8 cellular contexts compared by ENCODE assay signal in the genomic region with DNA sequence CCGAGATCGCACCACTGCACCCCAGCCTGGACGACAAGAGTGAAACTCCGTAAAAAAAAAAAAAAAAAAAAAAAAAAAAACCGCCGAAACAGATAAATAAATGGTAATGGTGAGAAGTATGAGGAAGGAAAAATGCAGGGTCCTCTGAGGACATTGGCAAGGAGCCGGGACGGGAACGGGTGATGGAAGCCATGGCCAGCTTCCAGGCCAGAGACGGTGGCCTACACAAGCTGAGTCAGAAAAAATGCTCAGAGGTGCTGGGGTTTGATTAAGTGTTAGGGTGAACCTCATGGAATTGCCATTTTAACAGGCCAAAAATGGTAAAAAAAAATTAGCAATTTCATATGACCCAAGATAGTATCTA. TPM values are rescaled to one million over a fixed set of nuclear protein-coding genes. Genes with fewer than 3 reads are reported as not detected.
DNase-seq lines count a peak whose midpoint lies in the region; ATAC-seq and TF ChIP-seq lines count a peak whose summit lies in the region.

No MANE protein-coding gene starts in this region.

- no peaks in the 10 kb centered on the region for H3K9me3 Mint-ChIP-seq in activated naive CD4-positive, alpha-beta T cell treated with anti-CD3 and anti-CD28 coated beads, Interleukin-2, amount 50 U/mL, for 72 hours

- no peak for TF ChIP-seq POLR2A in gastrocnemius medialis (IDR thresholded peaks at IDR 0.05)

- H3K4me1 ChIP-seq in gastrocnemius medialis: peaks cover 24 to 26% of the 10 kb centered on the region in 2 donors

- no peaks in the 10 kb centered on the region for H3K27me3 ChIP-seq in gastrocnemius medialis

- no peaks in the 10 kb centered on the region for H3K36me3 ChIP-seq in gastrocnemius medialis

- no peak for TF ChIP-seq CTCF in AG09319 (IDR thresholded peaks at IDR 0.05; ENCODE audit: low read depth, low read length)
- no peak for TF ChIP-seq CTCF in gastrocnemius medialis (IDR thresholded peaks at IDR 0.05 in 4 of 5, conservative IDR thresholded peaks at IDR 0.05 in 1 of 5)

- no peaks in the 10 kb centered on the region for H3K9me3 ChIP-seq in gastrocnemius medialis

- intact Hi-C loops in gastrocnemius medialis (cut with DNase I; ENCODE audit: low total_unique reads): loop anchor here (2.0 to 10.0 kb wide), 3 partner anchors 38 to 278 kb away; a partner anchor contains a TSS

- peak overlapping the region; percentile 93 to 97 for H3K27ac Mint-ChIP-seq in activated naive CD4-positive, alpha-beta T cell treated with anti-CD3 and anti-CD28 coated beads, Interleukin-2, amount 50 U/mL, for 72 hours

- no peaks in the 10 kb centered on the region for H3K36me3 Mint-ChIP-seq in activated naive CD4-positive, alpha-beta T cell treated with anti-CD3 and anti-CD28 coated beads, Interleukin-2, amount 50 U/mL, for 72 hours

- peak overlapping the region; percentile 67 to 96 (median 90) for H3K27ac ChIP-seq in gastrocnemius medialis

- in situ Hi-C loops in gastrocnemius medialis (cut with MboI; ENCODE audit: low sequenced_read_pairs in 4 of 4): loop anchor here in 1 of 4 donors (5.0 kb wide), 1 partner anchor 63 kb away; no protein-coding TSS in a partner anchor

- peak overlapping the region; percentile 64 to 96 (median 78) for H3K4me3 ChIP-seq in gastrocnemius medialis

- ATAC-seq in activated naive CD4-positive, alpha-beta T cell treated with anti-CD3 and anti-CD28 coated beads, Interleukin-2, amount 50 U/mL, for 72 hours: no peak
- peak; percentile 7 to 10 for ATAC-seq in gastrocnemius medialis
- no peak for ATAC-seq in GM18519 (IDR thresholded peaks at IDR 0.05; ENCODE audit: low FRiP score, unreplicated experiment)

- peak; percentile 80 for DNase-seq in AG09319 (ENCODE audit: extremely low read depth, low read depth)
- DNase-seq in HS-27A (ENCODE audit: low read depth): peak; percentile 89
- no peak for DNase-seq in activated naive CD4-positive, alpha-beta T cell treated with anti-CD3 and anti-CD28 coated beads, Interleukin-2, amount 50 U/mL, for 72 hours (ENCODE audit: low spot score in 2 of 2)
- peak; percentile 75 for DNase-seq in hepatic stellate cell (ENCODE audit: low spot score)
- peak; percentile 51 to 76 for DNase-seq in gastrocnemius medialis
- DNase-seq in retina: no peak
- no peak for DNase-seq in D341Med (ENCODE audit: low spot score)

RNA-seq across cellular contexts. Expression of a gene that starts 0.9 kb away (rescaled TPM):
- 1 to 10 TPM; 6.3 to 8.8 TPM for total RNA-seq in activated naive CD4-positive, alpha-beta T cell treated with anti-CD3 and anti-CD28 coated beads, Interleukin-2, amount 50 U/mL, for 72 hours
- total RNA-seq in gastrocnemius medialis: 1 to 10 TPM; 3.9 to 6.3 (median 5.0) TPM

RNA-seq across cellular contexts. Expression of a gene that starts 20.1 kb away (rescaled TPM):
- total RNA-seq in activated naive CD4-positive, alpha-beta T cell treated with anti-CD3 and anti-CD28 coated beads, Interleukin-2, amount 50 U/mL, for 72 hours: 100 to 1,000 TPM in 1 of 2 donors, 10 to 100 TPM in 1; 92.3 to 134 TPM
- 100 to 1,000 TPM; 158 to 283 (median 222) TPM for total RNA-seq in gastrocnemius medialis

RNA-seq across cellular contexts. Expression of a gene that starts 30.0 kb away (rescaled TPM):
- 10 to 100 TPM; 39.5 to 46.4 TPM for total RNA-seq in activated naive CD4-positive, alpha-beta T cell treated with anti-CD3 and anti-CD28 coated beads, Interleukin-2, amount 50 U/mL, for 72 hours
- 10 to 100 TPM; 21.1 to 26.1 (median 23.4) TPM for total RNA-seq in gastrocnemius medialis

Comparison
In these comparisons a context has a peak if more than half of its experiments do, and no peak if none do; other contexts are left out.
1. DNase-seq: peak in AG09319 (single experiment), HS-27A (single experiment), hepatic stellate cell (single experiment) and gastrocnemius medialis (2 of 2); none in activated naive CD4-positive, alpha-beta T cell treated with anti-CD3 and anti-CD28 coated beads, Interleukin-2, amount 50 U/mL, for 72 hours (0 of 2), retina (single experiment) and D341Med (single experiment).
2. ATAC-seq: peak in gastrocnemius medialis (2 of 2); none in activated naive CD4-positive, alpha-beta T cell treated with anti-CD3 and anti-CD28 coated beads, Interleukin-2, amount 50 U/mL, for 72 hours (0 of 2) and GM18519 (single experiment).